Comparison of ENCODE assay signal across 14 cellular contexts in genomic region chr10:103720964-103721335, GRCh38.
"Had no signal": no experiment of that assay in that cellular context is flagged by ENCODE, and none has a peak within 500 bp of the region (broad histone marks: within the 10 kb centered on the region; RNA-seq: fewer than 3 reads in every experiment).

No MANE protein-coding gene starts in this region.

- H3K4me3 Mint-ChIP-seq: dendritic cell treated with granulocyte-macrophage colony-stimulating factor and Interleukin-4, amounts not matched to agents 40 ng/mL and 50 ng/mL, for 4 days; effector memory CD8-positive, alpha-beta T cell; memory B cell; natural killer cell treated with Interleukin-12 subunit alpha and Interleukin-12 subunit beta and Interleukin-15 and Interleukin-18, amount 100 ng/mL, for 72 hours; stimulated activated naive CD8-positive, alpha-beta T cell treated with anti-CD3 and anti-CD28 coated beads, Interleukin-15, amount 100 ng/mL, for 72 hours had no signal

- H3K9me3 Mint-ChIP-seq: dendritic cell treated with granulocyte-macrophage colony-stimulating factor and Interleukin-4, amounts not matched to agents 40 ng/mL and 50 ng/mL, for 4 days; effector memory CD8-positive, alpha-beta T cell; memory B cell; natural killer cell treated with Interleukin-12 subunit alpha and Interleukin-12 subunit beta and Interleukin-15 and Interleukin-18, amount 100 ng/mL, for 72 hours; stimulated activated naive CD8-positive, alpha-beta T cell treated with anti-CD3 and anti-CD28 coated beads, Interleukin-15, amount 100 ng/mL, for 72 hours had no signal

- H3K4me1 ChIP-seq: psoas muscle, right lobe of liver had no signal

- H3K27me3 ChIP-seq: brain microvascular endothelial cell, gastroesophageal sphincter, right lobe of liver, vagina had no signal

- ATAC-seq: effector memory CD8-positive, alpha-beta T cell; gastroesophageal sphincter; natural killer cell treated with Interleukin-12 subunit alpha and Interleukin-12 subunit beta and Interleukin-15 and Interleukin-18, amount 100 ng/mL, for 72 hours; right lobe of liver; stimulated activated naive CD8-positive, alpha-beta T cell treated with anti-CD3 and anti-CD28 coated beads, Interleukin-15, amount 100 ng/mL, for 72 hours had no signal

- H3K9me3 ChIP-seq: gastroesophageal sphincter, psoas muscle, right lobe of liver, vagina had no signal

- DNase-seq: activated CD4-positive, CD25-positive, alpha-beta regulatory T cell treated with anti-CD3 and anti-CD28 coated beads, Interleukin-2, amount 50 U/mL, for 72 hours; activated naive CD4-positive, alpha-beta T cell; anterior cingulate cortex; brain microvascular endothelial cell; effector memory CD8-positive, alpha-beta T cell; erythroblast; stimulated activated naive CD8-positive, alpha-beta T cell treated with anti-CD3 and anti-CD28 coated beads, Interleukin-15, amount 100 ng/mL, for 72 hours had no signal

- H3K4me1 Mint-ChIP-seq: memory B cell had no signal

- H3K27ac ChIP-seq: brain microvascular endothelial cell, gastroesophageal sphincter, psoas muscle, right lobe of liver, vagina had no signal

- H3K36me3 Mint-ChIP-seq: memory B cell; natural killer cell treated with Interleukin-12 subunit alpha and Interleukin-12 subunit beta and Interleukin-15 and Interleukin-18, amount 100 ng/mL, for 72 hours had no signal

- H3K27ac Mint-ChIP-seq: dendritic cell treated with granulocyte-macrophage colony-stimulating factor and Interleukin-4, amounts not matched to agents 40 ng/mL and 50 ng/mL, for 4 days; effector memory CD8-positive, alpha-beta T cell; memory B cell; natural killer cell treated with Interleukin-12 subunit alpha and Interleukin-12 subunit beta and Interleukin-15 and Interleukin-18, amount 100 ng/mL, for 72 hours; stimulated activated naive CD8-positive, alpha-beta T cell treated with anti-CD3 and anti-CD28 coated beads, Interleukin-15, amount 100 ng/mL, for 72 hours had no signal

- H3K27me3 Mint-ChIP-seq: effector memory CD8-positive, alpha-beta T cell; natural killer cell treated with Interleukin-12 subunit alpha and Interleukin-12 subunit beta and Interleukin-15 and Interleukin-18, amount 100 ng/mL, for 72 hours; stimulated activated naive CD8-positive, alpha-beta T cell treated with anti-CD3 and anti-CD28 coated beads, Interleukin-15, amount 100 ng/mL, for 72 hours had no signal

- H3K4me3 ChIP-seq: gastroesophageal sphincter, psoas muscle, right lobe of liver, vagina had no signal

- H3K36me3 ChIP-seq: brain microvascular endothelial cell, right lobe of liver had no signal
